1 cellular context compared by ENCODE assay signal in the genomic region with DNA sequence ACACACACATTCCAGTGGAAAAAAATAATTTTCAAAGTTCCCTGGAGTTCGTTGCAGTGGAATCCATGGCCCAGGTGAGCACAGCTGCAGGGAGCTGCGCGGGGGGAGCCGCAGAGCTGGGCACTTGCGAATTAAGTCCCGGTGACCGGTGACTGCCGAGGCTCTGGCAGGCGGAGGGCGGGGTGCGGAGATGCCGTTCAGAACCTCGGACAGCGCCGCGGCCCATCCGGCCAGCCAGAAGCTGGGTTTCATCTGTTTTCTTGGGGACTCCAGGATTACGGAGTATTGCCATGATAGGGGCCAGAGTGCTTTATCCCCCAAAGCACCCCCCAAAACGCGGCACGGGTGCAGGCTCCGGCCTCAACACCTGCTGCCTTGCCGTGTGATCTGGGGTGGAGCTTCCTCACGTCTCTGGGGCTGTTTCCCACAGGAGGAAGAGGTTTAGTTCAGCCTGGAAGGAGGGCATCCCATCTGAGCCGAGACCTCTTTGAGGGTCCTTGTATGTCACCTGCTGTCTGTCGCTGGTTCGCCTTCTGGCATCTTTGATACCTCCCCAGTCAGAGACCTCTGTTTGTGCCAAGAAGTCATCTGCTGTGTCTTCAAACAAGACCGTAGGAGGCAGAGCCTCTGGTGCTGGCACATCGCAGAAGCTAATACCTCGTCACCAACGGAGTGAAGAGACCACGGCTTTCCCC.
TF ChIP-seq lines count a peak whose summit lies in the region.

No MANE protein-coding gene starts in this region.

TF ChIP-seq in HepG2, 621 proteins besides CTCF, POLR2A, EP300 and RAD21 (continued from another document and continues in another):
- TF ChIP-seq MAZ (IDR thresholded peaks at IDR 0.05; ENCODE audit: borderline replicate concordance, low read depth, low read length), result no peak
- TF ChIP-seq MAZ (CRISPR knock-in tag; IDR thresholded peaks at IDR 0.05; ENCODE audit: low read depth), result peak; percentile 37; the same call in 1 of the 2 replicates
- no peak for TF ChIP-seq TAF1 (CRISPR knock-in tag; IDR thresholded peaks at IDR 0.05)
- no peak for TF ChIP-seq NBN (conservative IDR thresholded peaks at IDR 0.05)
- no peak for TF ChIP-seq KDM5A (IDR thresholded peaks at IDR 0.05; ENCODE audit: borderline replicate concordance, low read length)
- TF ChIP-seq ZNF503 (CRISPR knock-in tag; IDR thresholded peaks at IDR 0.05), result peak; percentile 63; the same call in 1 of the 2 replicates
- peak; percentile 78; the same call in 1 of the 2 replicates for TF ChIP-seq ZNF296 (CRISPR knock-in tag; conservative IDR thresholded peaks at IDR 0.05)
- TF ChIP-seq NONO (IDR thresholded peaks at IDR 0.05), result no peak
- TF ChIP-seq NONO (CRISPR knock-in tag; conservative IDR thresholded peaks at IDR 0.05), result no peak
- peak; percentile 60 for TF ChIP-seq ZNF263 (CRISPR knock-in tag; IDR thresholded peaks at IDR 0.05)
- peak; percentile 43 for TF ChIP-seq HNRNPLL (IDR thresholded peaks at IDR 0.05; ENCODE audit: low read depth, low read length, poor library complexity, severe bottlenecking)
- TF ChIP-seq, protein P1, sequence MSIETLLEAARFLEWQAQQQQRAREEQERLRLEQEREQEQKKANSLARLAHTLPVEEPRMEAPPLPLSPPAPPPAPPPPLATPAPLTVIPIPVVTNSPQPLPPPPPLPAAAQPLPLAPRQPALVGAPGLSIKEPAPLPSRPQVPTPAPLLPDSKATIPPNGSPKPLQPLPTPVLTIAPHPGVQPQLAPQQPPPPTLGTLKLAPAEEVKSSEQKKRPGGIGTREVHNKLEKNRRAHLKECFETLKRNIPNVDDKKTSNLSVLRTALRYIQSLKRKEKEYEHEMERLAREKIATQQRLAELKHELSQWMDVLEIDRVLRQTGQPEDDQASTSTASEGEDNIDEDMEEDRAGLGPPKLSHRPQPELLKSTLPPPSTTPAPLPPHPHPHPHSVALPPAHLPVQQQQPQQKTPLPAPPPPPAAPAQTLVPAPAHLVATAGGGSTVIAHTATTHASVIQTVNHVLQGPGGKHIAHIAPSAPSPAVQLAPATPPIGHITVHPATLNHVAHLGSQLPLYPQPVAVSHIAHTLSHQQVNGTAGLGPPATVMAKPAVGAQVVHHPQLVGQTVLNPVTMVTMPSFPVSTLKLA (IDR thresholded peaks at IDR 0.05), result no peak
- peak; percentile 73; the same call in 1 of the 2 replicates for TF ChIP-seq ZNF501 (CRISPR knock-in tag; IDR thresholded peaks at IDR 0.05)
- TF ChIP-seq, protein P2, sequence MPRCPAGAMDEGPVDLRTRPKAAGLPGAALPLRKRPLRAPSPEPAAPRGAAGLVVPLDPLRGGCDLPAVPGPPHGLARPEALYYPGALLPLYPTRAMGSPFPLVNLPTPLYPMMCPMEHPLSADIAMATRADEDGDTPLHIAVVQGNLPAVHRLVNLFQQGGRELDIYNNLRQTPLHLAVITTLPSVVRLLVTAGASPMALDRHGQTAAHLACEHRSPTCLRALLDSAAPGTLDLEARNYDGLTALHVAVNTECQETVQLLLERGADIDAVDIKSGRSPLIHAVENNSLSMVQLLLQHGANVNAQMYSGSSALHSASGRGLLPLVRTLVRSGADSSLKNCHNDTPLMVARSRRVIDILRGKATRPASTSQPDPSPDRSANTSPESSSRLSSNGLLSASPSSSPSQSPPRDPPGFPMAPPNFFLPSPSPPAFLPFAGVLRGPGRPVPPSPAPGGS (CRISPR knock-in tag; IDR thresholded peaks at IDR 0.05), result peak; percentile 54; the same call in 1 of the 2 replicates
- TF ChIP-seq SNAPC4 (CRISPR knock-in tag; IDR thresholded peaks at IDR 0.05), result peak; percentile 65; the same call in 1 of the 2 replicates
- no peak for TF ChIP-seq ZNF839 (CRISPR knock-in tag; IDR thresholded peaks at IDR 0.05; ENCODE audit: borderline replicate concordance)
- TF ChIP-seq ZNF547 (CRISPR knock-in tag; IDR thresholded peaks at IDR 0.05), result no peak
- no peak for TF ChIP-seq AGO2 (optimal IDR thresholded peaks at IDR 0.05; ENCODE audit: low read depth, low read length)
- TF ChIP-seq THYN1 (CRISPR knock-in tag; IDR thresholded peaks at IDR 0.05; ENCODE audit: borderline replicate concordance, low read depth), result no peak
- TF ChIP-seq, protein P3, sequence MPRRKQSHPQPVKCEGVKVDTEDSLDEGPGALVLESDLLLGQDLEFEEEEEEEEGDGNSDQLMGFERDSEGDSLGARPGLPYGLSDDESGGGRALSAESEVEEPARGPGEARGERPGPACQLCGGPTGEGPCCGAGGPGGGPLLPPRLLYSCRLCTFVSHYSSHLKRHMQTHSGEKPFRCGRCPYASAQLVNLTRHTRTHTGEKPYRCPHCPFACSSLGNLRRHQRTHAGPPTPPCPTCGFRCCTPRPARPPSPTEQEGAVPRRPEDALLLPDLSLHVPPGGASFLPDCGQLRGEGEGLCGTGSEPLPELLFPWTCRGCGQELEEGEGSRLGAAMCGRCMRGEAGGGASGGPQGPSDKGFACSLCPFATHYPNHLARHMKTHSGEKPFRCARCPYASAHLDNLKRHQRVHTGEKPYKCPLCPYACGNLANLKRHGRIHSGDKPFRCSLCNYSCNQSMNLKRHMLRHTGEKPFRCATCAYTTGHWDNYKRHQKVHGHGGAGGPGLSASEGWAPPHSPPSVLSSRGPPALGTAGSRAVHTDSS (CRISPR knock-in tag; conservative IDR thresholded peaks at IDR 0.05), result no peak
- TF ChIP-seq ZNF34 (CRISPR knock-in tag; IDR thresholded peaks at IDR 0.05; ENCODE audit: borderline replicate concordance), result no peak
- TF ChIP-seq ZNF557 (CRISPR knock-in tag; IDR thresholded peaks at IDR 0.05), result peak; percentile 87; the same call in 1 of the 2 replicates
- no peak for TF ChIP-seq ZNF660 (CRISPR knock-in tag; IDR thresholded peaks at IDR 0.05; ENCODE audit: borderline replicate concordance, low read depth)
- TF ChIP-seq TFE3 (CRISPR knock-in tag; IDR thresholded peaks at IDR 0.05), result peak; percentile 88
- TF ChIP-seq, protein P4, sequence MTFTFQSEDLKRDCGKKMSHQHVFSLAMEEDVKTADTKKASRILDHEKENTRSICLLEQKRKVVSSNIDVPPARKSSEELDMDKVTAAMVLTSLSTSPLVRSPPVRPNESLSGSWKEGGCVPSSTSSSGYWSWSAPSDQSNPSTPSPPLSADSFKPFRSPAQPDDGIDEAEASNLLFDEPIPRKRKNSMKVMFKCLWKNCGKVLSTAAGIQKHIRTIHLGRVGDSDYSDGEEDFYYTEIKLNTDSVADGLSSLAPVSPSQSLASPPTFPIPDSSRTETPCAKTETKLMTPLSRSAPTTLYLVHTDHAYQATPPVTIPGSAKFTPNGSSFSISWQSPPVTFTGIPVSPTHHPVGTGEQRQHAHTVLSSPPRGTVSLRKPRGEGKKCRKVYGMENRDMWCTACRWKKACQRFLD (CRISPR knock-in tag; IDR thresholded peaks at IDR 0.05; ENCODE audit: borderline replicate concordance), result peak; percentile 72; the same call in 1 of the 2 replicates
- peak; percentile 89; the same call in 1 of the 2 replicates for TF ChIP-seq ZBTB42 (CRISPR knock-in tag; IDR thresholded peaks at IDR 0.05)
- TF ChIP-seq, protein P5, sequence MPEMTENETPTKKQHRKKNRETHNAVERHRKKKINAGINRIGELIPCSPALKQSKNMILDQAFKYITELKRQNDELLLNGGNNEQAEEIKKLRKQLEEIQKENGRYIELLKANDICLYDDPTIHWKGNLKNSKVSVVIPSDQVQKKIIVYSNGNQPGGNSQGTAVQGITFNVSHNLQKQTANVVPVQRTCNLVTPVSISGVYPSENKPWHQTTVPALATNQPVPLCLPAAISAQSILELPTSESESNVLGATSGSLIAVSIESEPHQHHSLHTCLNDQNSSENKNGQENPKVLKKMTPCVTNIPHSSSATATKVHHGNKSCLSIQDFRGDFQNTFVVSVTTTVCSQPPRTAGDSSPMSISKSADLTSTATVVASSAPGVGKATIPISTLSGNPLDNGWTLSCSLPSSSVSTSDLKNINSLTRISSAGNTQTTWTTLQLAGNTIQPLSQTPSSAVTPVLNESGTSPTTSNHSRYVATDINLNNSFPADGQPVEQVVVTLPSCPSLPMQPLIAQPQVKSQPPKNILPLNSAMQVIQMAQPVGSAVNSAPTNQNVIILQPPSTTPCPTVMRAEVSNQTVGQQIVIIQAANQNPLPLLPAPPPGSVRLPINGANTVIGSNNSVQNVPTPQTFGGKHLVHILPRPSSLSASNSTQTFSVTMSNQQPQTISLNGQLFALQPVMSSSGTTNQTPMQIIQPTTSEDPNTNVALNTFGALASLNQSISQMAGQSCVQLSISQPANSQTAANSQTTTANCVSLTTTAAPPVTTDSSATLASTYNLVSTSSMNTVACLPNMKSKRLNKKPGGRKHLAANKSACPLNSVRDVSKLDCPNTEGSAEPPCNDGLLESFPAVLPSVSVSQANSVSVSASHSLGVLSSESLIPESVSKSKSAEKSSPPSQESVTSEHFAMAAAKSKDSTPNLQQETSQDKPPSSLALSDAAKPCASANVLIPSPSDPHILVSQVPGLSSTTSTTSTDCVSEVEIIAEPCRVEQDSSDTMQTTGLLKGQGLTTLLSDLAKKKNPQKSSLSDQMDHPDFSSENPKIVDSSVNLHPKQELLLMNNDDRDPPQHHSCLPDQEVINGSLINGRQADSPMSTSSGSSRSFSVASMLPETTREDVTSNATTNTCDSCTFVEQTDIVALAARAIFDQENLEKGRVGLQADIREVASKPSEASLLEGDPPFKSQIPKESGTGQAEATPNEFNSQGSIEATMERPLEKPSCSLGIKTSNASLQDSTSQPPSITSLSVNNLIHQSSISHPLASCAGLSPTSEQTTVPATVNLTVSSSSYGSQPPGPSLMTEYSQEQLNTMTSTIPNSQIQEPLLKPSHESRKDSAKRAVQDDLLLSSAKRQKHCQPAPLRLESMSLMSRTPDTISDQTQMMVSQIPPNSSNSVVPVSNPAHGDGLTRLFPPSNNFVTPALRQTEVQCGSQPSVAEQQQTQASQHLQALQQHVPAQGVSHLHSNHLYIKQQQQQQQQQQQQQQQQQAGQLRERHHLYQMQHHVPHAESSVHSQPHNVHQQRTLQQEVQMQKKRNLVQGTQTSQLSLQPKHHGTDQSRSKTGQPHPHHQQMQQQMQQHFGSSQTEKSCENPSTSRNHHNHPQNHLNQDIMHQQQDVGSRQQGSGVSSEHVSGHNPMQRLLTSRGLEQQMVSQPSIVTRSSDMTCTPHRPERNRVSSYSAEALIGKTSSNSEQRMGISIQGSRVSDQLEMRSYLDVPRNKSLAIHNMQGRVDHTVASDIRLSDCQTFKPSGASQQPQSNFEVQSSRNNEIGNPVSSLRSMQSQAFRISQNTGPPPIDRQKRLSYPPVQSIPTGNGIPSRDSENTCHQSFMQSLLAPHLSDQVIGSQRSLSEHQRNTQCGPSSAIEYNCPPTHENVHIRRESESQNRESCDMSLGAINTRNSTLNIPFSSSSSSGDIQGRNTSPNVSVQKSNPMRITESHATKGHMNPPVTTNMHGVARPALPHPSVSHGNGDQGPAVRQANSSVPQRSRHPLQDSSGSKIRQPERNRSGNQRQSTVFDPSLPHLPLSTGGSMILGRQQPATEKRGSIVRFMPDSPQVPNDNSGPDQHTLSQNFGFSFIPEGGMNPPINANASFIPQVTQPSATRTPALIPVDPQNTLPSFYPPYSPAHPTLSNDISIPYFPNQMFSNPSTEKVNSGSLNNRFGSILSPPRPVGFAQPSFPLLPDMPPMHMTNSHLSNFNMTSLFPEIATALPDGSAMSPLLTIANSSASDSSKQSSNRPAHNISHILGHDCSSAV (CRISPR knock-in tag; IDR thresholded peaks at IDR 0.05; ENCODE audit: borderline replicate concordance), result 0 out of 2 replicates have a peak, but pooled peaks have one; percentile 45
- peak; percentile 92 for TF ChIP-seq ERF (CRISPR knock-in tag; IDR thresholded peaks at IDR 0.05)
- TF ChIP-seq MTF1 (CRISPR knock-in tag; IDR thresholded peaks at IDR 0.05), result peak; percentile 84
